In the genomic region with DNA sequence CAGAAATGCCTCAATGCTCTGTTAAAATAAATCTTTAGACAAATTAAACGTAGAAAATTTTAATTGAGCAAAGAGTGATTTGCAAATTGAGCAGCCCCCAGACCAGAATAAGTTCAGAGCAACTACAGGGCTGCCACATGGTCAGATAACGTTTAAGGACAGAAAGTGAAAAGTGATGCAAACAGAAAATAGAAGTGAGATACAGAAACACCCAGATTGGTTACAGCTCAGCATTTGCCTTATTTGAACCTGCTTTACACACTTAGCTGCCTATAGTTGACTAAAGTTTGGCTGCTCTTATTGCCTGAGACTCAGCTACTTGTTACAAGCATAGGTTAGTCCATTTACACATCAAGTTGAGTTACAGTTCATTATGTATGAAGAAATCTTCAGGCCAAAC, we compare ENCODE assay signal across 16 cellular contexts.
DNase-seq lines count a peak whose midpoint lies in the region; ATAC-seq, FAIRE-seq and TF ChIP-seq lines count a peak whose summit lies in the region.
"Had no signal": no experiment of that assay in that cellular context is flagged by ENCODE, and none has a peak within 500 bp of the region (broad histone marks: within the 10 kb centered on the region; RNA-seq: fewer than 3 reads in every experiment).

No MANE protein-coding gene starts in this region.

- H3K4me2 ChIP-seq in H1 (ENCODE audit: insufficient read depth in 1 of 2, low read depth in 2 of 2, low read length in 2 of 2): no peak overlapping the region
- H3K4me2 ChIP-seq: SK-N-SH had no signal

- H3K14ac ChIP-seq in H1 (ENCODE audit: insufficient read length): no peak overlapping the region

- TF ChIP-seq CTCF in H1 (IDR thresholded peaks at IDR 0.05; ENCODE audit: control extremely low read depth in 1 of 3, insufficient read depth in 1 of 3, low read depth in 1 of 3, low read length in 3 of 3): no peak

- no peak overlapping the region for H3K4ac ChIP-seq in H1 (replicated peaks; ENCODE audit: insufficient read length, low read depth, low read length)

- no peaks in the 10 kb centered on the region for H3K79me1 ChIP-seq in H1 (ENCODE audit: low read depth, low read length)

- H3K79me2 ChIP-seq in H1 (ENCODE audit: control insufficient read depth in 1 of 2, insufficient read depth in 2 of 2, low read length in 2 of 2): no peaks in the 10 kb centered on the region

- H3K27ac ChIP-seq in H1 (ENCODE audit: low read depth, low read length): no peak overlapping the region
- H3K27ac ChIP-seq: breast epithelium had no signal

- FAIRE-seq in H1 (lab: Jason Lieb, UNC): no peak
- FAIRE-seq: small intestine had no signal

- no peak overlapping the region for H4K5ac ChIP-seq in H1 (ENCODE audit: insufficient read length, low read depth, low read length)

- H2BK12ac ChIP-seq in H1 (ENCODE audit: low read depth, low read length): no peak overlapping the region

- no peaks in the 10 kb centered on the region; a peak in 2 of 8 replicates for H3K36me3 ChIP-seq in H1 (ENCODE audit: control insufficient read depth in 2 of 4, insufficient read depth in 4 of 4, low read length in 3 of 4)
- H3K36me3 ChIP-seq: breast epithelium, HAP-1 had no signal

- no peak overlapping the region for H2AK5ac ChIP-seq in H1 (ENCODE audit: low read depth, low read length)

- H2AFZ ChIP-seq in H1 (ENCODE audit: low read length): peak overlapping the region; percentile 84

- no peak for TF ChIP-seq EP300 in H1 (IDR thresholded peaks at IDR 0.05; ENCODE audit: borderline replicate concordance in 1 of 2, low read depth in 2 of 2, low read length in 2 of 2)

- H3K4me1 ChIP-seq in H1 (replicated peaks in 1 of 4; ENCODE audit: control insufficient read depth in 3 of 4, insufficient read depth in 4 of 4, low read length in 3 of 4): peaks cover 0 to 10% (median 3%) of the 10 kb centered on the region in 4 experiments; a peak in 2 of 7 replicates
- H3K4me1 ChIP-seq: breast epithelium had no signal

- H3K9ac ChIP-seq in H1 (replicated peaks in 1 of 4; ENCODE audit: extremely low read depth in 1 of 4, low read depth in 3 of 4, low read length in 3 of 4): peak overlapping the region in 1 of 4 experiments; percentile 34; a peak in 1 of 7 replicates
- H3K9ac ChIP-seq: SK-N-SH had no signal

- ATAC-seq in GM18870 (IDR thresholded peaks at IDR 0.05; ENCODE audit: unreplicated experiment) (peak; percentile 99), GM21723 (IDR thresholded peaks at IDR 0.05; ENCODE audit: unreplicated experiment) (peak; percentile 90), HG03159 (IDR thresholded peaks at IDR 0.05; ENCODE audit: unreplicated experiment) (peak; percentile 78)

- H2BK15ac ChIP-seq in H1 (ENCODE audit: low read length): no peak overlapping the region

- H3K18ac ChIP-seq in H1 (ENCODE audit: extremely low read depth, low read length): no peak overlapping the region

- TF ChIP-seq POLR2A in H1 (IDR thresholded peaks at IDR 0.05; ENCODE audit: control extremely low read depth in 1 of 2, low read depth in 2 of 2, low read length in 2 of 2): no peak

- H2BK5ac ChIP-seq in H1 (ENCODE audit: low read depth, low read length): no peak overlapping the region

- no peak overlapping the region for H4K8ac ChIP-seq in H1 (ENCODE audit: extremely low read depth, insufficient read depth, low read length)

- H2BK20ac ChIP-seq in H1 (ENCODE audit: low read length): no peak overlapping the region; the same call in 1 of the 2 replicates

- H4K91ac ChIP-seq in H1 (replicated peaks; ENCODE audit: insufficient read length, low read length): no peak overlapping the region

- POLR2A ChIA-PET in H1 (lab: Charles Lee; ENCODE audit: partially characterized antibody): no interaction called here

- H3K23ac ChIP-seq in H1 (ENCODE audit: insufficient read length): no peak overlapping the region

- H3K4me3 ChIP-seq in H1 (ENCODE audit: extremely low read depth in 1 of 4, insufficient read depth in 2 of 4, low read depth in 3 of 4, low read length in 4 of 4): no peak overlapping the region
- H3K4me3 ChIP-seq: breast epithelium, HAP-1 had no signal

- H3K27me3 ChIP-seq in H1 (replicated peaks in 1 of 4; ENCODE audit: control insufficient read depth in 3 of 4, extremely low read depth in 1 of 4, insufficient read depth in 3 of 4, low read length in 3 of 4): no peaks in the 10 kb centered on the region
- H3K27me3 ChIP-seq: breast epithelium had no signal

- H4K20me1 ChIP-seq in H1 (replicated peaks in 1 of 2; ENCODE audit: control insufficient read depth in 1 of 2, insufficient read depth in 2 of 2, low read length in 2 of 2): no peaks in the 10 kb centered on the region

- no peak for DNase-seq in H1 (ENCODE audit: low read depth in 1 of 2, low spot score in 2 of 2)
- no peak for DNase-seq in COR-L47 (lab: John Stamatoyannopoulos, UW)
- no peak for DNase-seq in central memory CD4-positive, alpha-beta T cell
- no peak for DNase-seq in activated T-cell treated with anti-CD3 and anti-CD28 coated beads, Interleukin-2, amount 50 U/mL, for 48 hours
- DNase-seq: activated naive CD4-positive, alpha-beta T cell; CD4-positive, CD25-positive, alpha-beta regulatory T cell; effector CD4-positive, alpha-beta T cell; mesendoderm; occipital lobe; SK-N-SH; small intestine had no signal

- no peak for TF ChIP-seq RAD21 in H1 (IDR thresholded peaks at IDR 0.05 in 1 of 2, conservative IDR thresholded peaks at IDR 0.05 in 1 of 2; ENCODE audit: low read depth in 2 of 2, low read length in 2 of 2)

- H2BK120ac ChIP-seq in H1 (replicated peaks; ENCODE audit: low read depth, low read length): no peak overlapping the region

- H3K23me2 ChIP-seq in H1 (ENCODE audit: low read depth, low read length): no peaks in the 10 kb centered on the region

- 83% methylated on average over 2 of the region's 2 CpGs; no CpG with 5 or more reads in 1 of the 2 experiments for WGBS in H1 (ENCODE audit: extremely low coverage in 1 of 2, insufficient coverage in 1 of 2, insufficient read length in 1 of 2, insufficient replicate concordance in 2 of 2, low coverage in 1 of 2, low lambda C conversion rate in 2 of 2, missing lambda C conversion rate in 1 of 2), 2 experiments

- H3K56ac ChIP-seq in H1 (replicated peaks; ENCODE audit: insufficient read length, low read depth, low read length): no peak overlapping the region

- CTCF ChIA-PET in H1 (lab: Charles Lee; ENCODE audit: partially characterized antibody): no interaction called here

- peaks cover 0 to 8% of the 10 kb centered on the region in 2 experiments; a peak in 2 of 4 replicates for H3K9me3 ChIP-seq in H1 (ENCODE audit: insufficient read depth in 2 of 2, low read depth in 1 of 2, low read length in 1 of 2)
- H3K9me3 ChIP-seq: breast epithelium, HAP-1, SK-N-SH had no signal

TF ChIP-seq in H1, 55 proteins besides CTCF, POLR2A, EP300 and RAD21:
- TF ChIP-seq JUN (IDR thresholded peaks at IDR 0.05; ENCODE audit: low read depth, low read length): no peak
- TF ChIP-seq KDM5A (IDR thresholded peaks at IDR 0.05; ENCODE audit: low read length): no peak
- no peak for TF ChIP-seq RXRA (IDR thresholded peaks at IDR 0.05; ENCODE audit: insufficient read depth, low read depth, low read length)
- TF ChIP-seq, protein P1, sequence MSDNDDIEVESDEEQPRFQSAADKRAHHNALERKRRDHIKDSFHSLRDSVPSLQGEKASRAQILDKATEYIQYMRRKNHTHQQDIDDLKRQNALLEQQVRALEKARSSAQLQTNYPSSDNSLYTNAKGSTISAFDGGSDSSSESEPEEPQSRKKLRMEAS (IDR thresholded peaks at IDR 0.05): no peak
- TF ChIP-seq BCL11A (IDR thresholded peaks at IDR 0.05; ENCODE audit: low read depth in 2 of 2, low read length in 2 of 2): no peak
- no peak for TF ChIP-seq SP1 (IDR thresholded peaks at IDR 0.05; ENCODE audit: low read depth, low read length)
- no peak for TF ChIP-seq SP4 (IDR thresholded peaks at IDR 0.05; ENCODE audit: low read length)
- TF ChIP-seq GTF2F1 (IDR thresholded peaks at IDR 0.05; ENCODE audit: borderline replicate concordance, low read depth, low read length): no peak
